In the genomic region with DNA sequence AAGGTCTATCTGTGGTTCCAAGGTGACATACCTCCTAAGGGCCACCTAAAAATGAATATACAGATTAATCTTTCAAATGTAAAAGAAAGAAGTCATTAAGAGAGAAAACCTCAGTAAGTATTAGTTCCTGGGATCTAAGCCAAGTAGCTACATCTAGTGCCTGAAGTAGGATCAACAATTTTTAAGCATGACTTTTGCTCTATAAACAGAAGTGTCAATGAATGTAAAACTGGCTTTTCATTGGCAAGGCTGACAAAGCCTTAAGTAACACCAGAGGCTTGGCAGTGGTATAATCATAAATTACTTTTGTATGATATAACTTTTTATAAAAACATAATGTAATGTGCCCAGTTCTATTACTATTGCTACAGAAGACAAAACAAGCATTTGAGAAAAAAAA, we compare ENCODE assay signal across 16 cellular contexts.
"Had no signal": no experiment of that assay in that cellular context is flagged by ENCODE, and none has a peak within 500 bp of the region (broad histone marks: within the 10 kb centered on the region; RNA-seq: fewer than 3 reads in every experiment).

No MANE protein-coding gene starts in this region.

- H3K4me3 ChIP-seq: adrenal gland, body of pancreas, tibial artery, vagina had no signal

- H3K36me3 ChIP-seq: adrenal gland, tibial artery, vagina had no signal

- H3K4me1 ChIP-seq: adrenal gland, body of pancreas, vagina had no signal

- H3K9me3 ChIP-seq: adrenal gland, body of pancreas, tibial artery, vagina had no signal

- ATAC-seq: activated CD8-positive, alpha-beta T cell treated with anti-CD3 and anti-CD28 coated beads, Interleukin-2, amount 10 ng/mL, durations not matched to agents 7 days and 5 days; body of pancreas; left lobe of liver; WTC11 had no signal

- H3K27me3 ChIP-seq: adrenal gland, body of pancreas, tibial artery, vagina had no signal

- DNase-seq: activated CD4-positive, alpha-beta T cell treated with anti-CD3 and anti-CD28 coated beads for 48 hours; activated CD8-positive, alpha-beta memory T cell treated with anti-CD3 and anti-CD28 coated beads, Interleukin-2, amount 50 U/mL, for 48 hours; activated CD8-positive, alpha-beta T cell treated with anti-CD3 and anti-CD28 coated beads, Interleukin-2, amount 10 ng/mL, durations not matched to agents 7 days and 5 days; activated naive CD4-positive, alpha-beta T cell treated with anti-CD3 and anti-CD28 coated beads, Interleukin-2, amount 10 ng/mL, durations not matched to agents 7 days and 5 days; adrenal gland; body of pancreas; cortex of kidney; effector CD8-positive, alpha-beta T cell; glutamatergic neuron; occipital lobe; small intestine; tibial artery had no signal

- H3K27ac ChIP-seq: adrenal gland, body of pancreas, epithelial cell of prostate, tibial artery, vagina had no signal
